In the genomic region with DNA sequence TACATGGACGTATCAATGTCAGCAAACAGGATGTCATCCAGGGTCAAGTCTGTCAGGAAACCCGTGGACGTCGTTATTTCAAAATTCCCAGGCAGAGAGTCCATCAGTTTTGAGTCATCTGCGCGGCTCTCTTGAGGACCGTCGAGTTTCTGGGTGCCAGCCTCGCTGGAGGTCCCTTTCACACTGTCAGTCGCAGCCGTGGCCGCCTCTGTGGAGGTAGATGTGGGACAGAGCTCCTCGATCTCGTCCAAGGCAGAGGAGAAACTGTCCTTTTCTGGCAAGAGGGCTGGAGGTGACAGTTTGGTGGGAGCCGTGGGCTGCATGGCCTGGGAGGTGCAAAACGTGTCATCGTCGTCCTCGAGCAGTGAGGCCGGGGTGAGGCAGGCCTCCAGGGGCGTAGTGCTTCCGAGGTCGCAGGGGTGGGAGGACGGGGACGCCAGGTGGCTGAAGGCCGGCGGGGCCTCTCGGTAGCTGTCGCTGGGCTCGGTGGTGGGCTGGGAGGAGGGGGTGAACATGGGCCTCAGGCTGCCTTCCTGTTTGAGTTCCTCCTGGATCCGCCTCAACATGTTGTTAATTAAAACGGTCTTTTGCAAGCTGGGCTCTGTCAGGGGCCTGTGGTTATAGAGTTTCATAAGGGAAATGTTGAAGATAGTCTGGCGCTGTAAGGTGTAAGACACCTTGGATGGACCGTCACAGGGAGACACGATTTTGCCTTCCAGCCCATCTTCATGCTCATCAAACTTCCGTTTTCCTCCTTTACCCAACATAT, we compare ENCODE assay signal across 8 cellular contexts. TPM values are rescaled to one million over a fixed set of nuclear protein-coding genes. Genes with fewer than 3 reads are reported as not detected.
DNase-seq lines count a peak whose midpoint lies in the region; ATAC-seq and TF ChIP-seq lines count a peak whose summit lies in the region.
"Had no signal": no experiment of that assay in that cellular context is flagged by ENCODE, and none has a peak within 500 bp of the region (broad histone marks: within the 10 kb centered on the region; RNA-seq: fewer than 3 reads in every experiment).

No MANE protein-coding gene starts in this region.

- H3K27ac Mint-ChIP-seq in neural crest cell (ENCODE audit: unreplicated experiment), result peak overlapping the region; percentile 85

- no peaks in the 10 kb centered on the region for H3K27me3 Mint-ChIP-seq in neural crest cell (ENCODE audit: low read depth)

- H3K4me1 Mint-ChIP-seq in neural crest cell, result peaks cover 82% of the 10 kb centered on the region

- peaks cover 15% of the 10 kb centered on the region for H3K36me3 Mint-ChIP-seq in neural crest cell (ENCODE audit: low read depth)

- H3K27ac ChIP-seq in brain microvascular endothelial cell, result no peak overlapping the region
- H3K27ac ChIP-seq: SJSA1 had no signal

- in situ Hi-C loops in brain microvascular endothelial cell (cut with HindIII; ENCODE audit: low pct_ligation_motif_present, low sequenced_read_pairs), result no loop called here

- H3K36me3 ChIP-seq in brain microvascular endothelial cell (replicated peaks), result peaks cover 9% of the 10 kb centered on the region

- DNase-seq in SKM-1 treated with dmso at 0.1 percent for 144 hours (lab: John Stamatoyannopoulos, UW; ENCODE audit: unreplicated experiment) (peak; percentile 94), neural crest cell (ENCODE audit: low read depth, low spot score) (no peak), NCI-H226 (no peak), inferior parietal cortex (ENCODE audit: extremely low spot score) (no peak), brain microvascular endothelial cell (no peak)

- H3K27me3 ChIP-seq in brain microvascular endothelial cell (replicated peaks), result no peaks in the 10 kb centered on the region
- H3K27me3 ChIP-seq: SJSA1 had no signal

- peak overlapping the region; percentile 2 for H3K4me3 Mint-ChIP-seq in neural crest cell

- H3K4me3 ChIP-seq in brain microvascular endothelial cell (ENCODE audit: low read depth, low read length), result no peak overlapping the region
- H3K4me3 ChIP-seq: SJSA1 had no signal

- ATAC-seq in GM19023 (IDR thresholded peaks at IDR 0.05; ENCODE audit: unreplicated experiment) (peak; percentile 59), HG02884 (IDR thresholded peaks at IDR 0.05; ENCODE audit: unreplicated experiment) (peak; percentile 69)

- TF ChIP-seq CTCF in neural crest cell (conservative IDR thresholded peaks at IDR 0.05) (no peak), brain microvascular endothelial cell (IDR thresholded peaks at IDR 0.05; ENCODE audit: low read depth, low read length, missing control alignments) (no peak)

- H3K9me3 Mint-ChIP-seq in neural crest cell, result no peaks in the 10 kb centered on the region

RNA-seq across cellular contexts. Expression of a gene that starts 17.4 kb away (rescaled TPM):
- 16.8 and 18.6 TPM in 2 replicates for total RNA-seq in neural crest cell
